Comparison of ENCODE assay signal across 22 cellular contexts in genomic region chr15:72086010-72086697, GRCh38. TPM values are rescaled to one million over a fixed set of nuclear protein-coding genes. Genes with fewer than 3 reads are reported as not detected.
A peak's percentile ranks its signal among the peaks of the same experiment; 100 is the strongest.
DNase-seq lines count a peak whose midpoint lies in the region; ATAC-seq and TF ChIP-seq lines count a peak whose summit lies in the region.
"Had no signal": no experiment of that assay in that cellular context is flagged by ENCODE, and none has a peak within 500 bp of the region (broad histone marks: within the 10 kb centered on the region; RNA-seq: fewer than 3 reads in every experiment).

No MANE protein-coding gene starts in this region.

- no peaks in the 10 kb centered on the region for H3K36me3 ChIP-seq in lower lobe of right lung
- no peaks in the 10 kb centered on the region for H3K36me3 ChIP-seq in uterus
- H3K36me3 ChIP-seq: adrenal gland, brain microvascular endothelial cell had no signal

- no peak for TF ChIP-seq POLR2A in uterus (IDR thresholded peaks at IDR 0.05)

- TF ChIP-seq CTCF in lower lobe of right lung (IDR thresholded peaks at IDR 0.05): no peak
- TF ChIP-seq CTCF in uterus (IDR thresholded peaks at IDR 0.05): no peak

- peak; percentile 40 for DNase-seq in Right ventricle myocardium superior
- DNase-seq in cardiac septum (ENCODE audit: low spot score): no peak
- DNase-seq in epithelial cell of prostate (ENCODE audit: low read depth, low spot score): peak; percentile 2
- DNase-seq in lower lobe of right lung: peak; percentile 53
- no peak for DNase-seq in activated naive CD4-positive, alpha-beta T cell treated with Interleukin-2 at 50 U/mL for 16 hours
- DNase-seq in NCI-H187 (lab: John Stamatoyannopoulos, UW): no peak
- DNase-seq in uterus: no peak
- DNase-seq: activated T-cell treated with anti-CD3 and anti-CD28 coated beads, Interleukin-2, amount 50 U/mL, for 24 hours; brain microvascular endothelial cell; cortex of kidney; NCI-H1105 treated with DMSO at 0.1 percent for 48 hours; NCI-H2081 treated with DMSO at 0.1 percent for 48 hours; NCI-H510A; spleen; stimulated activated CD4-positive, alpha-beta T cell treated with anti-CD3 and anti-CD28 coated beads, Interleukin-4, amount 100 ng/mL, for 24 hours; stimulated activated naive CD8-positive, alpha-beta T cell treated with anti-CD3 and anti-CD28 coated beads, Interleukin-15, Interleukin-2, amounts not matched to agents 100 U/mL and 50 U/mL, for 24 hours; T1000 had no signal

- no peak overlapping the region for H3K27ac ChIP-seq in epithelial cell of prostate
- H3K27ac ChIP-seq in lower lobe of right lung: no peak overlapping the region
- H3K27ac ChIP-seq in uterus: no peak overlapping the region
- H3K27ac ChIP-seq: adrenal gland, BLaER1, brain microvascular endothelial cell, spleen, tibial nerve had no signal

- H3K4me1 ChIP-seq in lower lobe of right lung (peaks cover 13% of the 10 kb centered on the region), uterus (no peaks in the 10 kb centered on the region)
- H3K4me1 ChIP-seq: adrenal gland, BLaER1, spleen had no signal

- H3K9me3 ChIP-seq in lower lobe of right lung (no peaks in the 10 kb centered on the region), uterus (no peaks in the 10 kb centered on the region)
- H3K9me3 ChIP-seq: adrenal gland, tibial nerve had no signal

- H3K27me3 ChIP-seq in lower lobe of right lung (ENCODE audit: low read depth): no peaks in the 10 kb centered on the region
- no peaks in the 10 kb centered on the region for H3K27me3 ChIP-seq in uterus
- H3K27me3 ChIP-seq: adrenal gland, BLaER1, brain microvascular endothelial cell, spleen, tibial nerve had no signal

- H3K4me3 ChIP-seq in lower lobe of right lung (no peak overlapping the region), uterus (no peak overlapping the region)
- H3K4me3 ChIP-seq: adrenal gland, BLaER1, spleen, tibial nerve had no signal

- intact Hi-C loops in Right ventricle myocardium superior (cut with DNase I): no loop called here
- intact Hi-C loops in cardiac septum (cut with DNase I): no loop called here
- intact Hi-C loops in lower lobe of right lung (cut with DNase I): no loop called here
- intact Hi-C loops in uterus (cut with DNase I; ENCODE audit: low total_unique reads): no loop called here

- peak; percentile 81 for ATAC-seq in Right ventricle myocardium superior (ENCODE audit: poor library complexity)
- ATAC-seq in lower lobe of right lung: peak; percentile 68 to 80
- no peak for ATAC-seq in HG03354 (IDR thresholded peaks at IDR 0.05; ENCODE audit: poor library complexity, severe bottlenecking, unreplicated experiment)
- ATAC-seq: activated CD4-positive, CD25-positive, alpha-beta regulatory T cell treated with anti-CD3 and anti-CD28 coated beads, Interleukin-2, amount 50 U/mL, for 24 hours; stimulated activated naive CD8-positive, alpha-beta T cell treated with anti-CD3 and anti-CD28 coated beads, Interleukin-15, Interleukin-2, amounts not matched to agents 100 U/mL and 50 U/mL, for 24 hours had no signal

RNA-seq across cellular contexts. Expression of gene MYO9A, which starts 31.8 kb away (rescaled TPM):
- total RNA-seq in Right ventricle myocardium superior (32.7 TPM), cardiac septum (31.4 TPM), lower lobe of right lung (73.8 TPM), uterus (100 to 1,000 TPM in 2 of 4 donors, 10 to 100 TPM in 2; 45.6 to 141 (median 90.0) TPM)

RNA-seq across cellular contexts. Expression of gene SENP8, which starts 32.0 kb away (rescaled TPM):
- total RNA-seq in Right ventricle myocardium superior (6.3 TPM), cardiac septum (4.2 TPM), lower lobe of right lung (3.6 TPM), uterus (1 to 10 TPM in 3 of 4 donors, under 1 TPM in 1; 0.77 to 5.6 (median 3.5) TPM)

Comparison
In these comparisons a context has a peak if more than half of its experiments do, and no peak if none do; other contexts are left out.
1. DNase-seq: peak in Right ventricle myocardium superior (single experiment), epithelial cell of prostate (single experiment) and lower lobe of right lung (single experiment); none in cardiac septum (single experiment), activated naive CD4-positive, alpha-beta T cell treated with Interleukin-2 at 50 U/mL for 16 hours (single experiment), NCI-H187 (0 of 2) and uterus (0 of 2).